ENCODE assay signal across 20 cellular contexts in the genomic region with DNA sequence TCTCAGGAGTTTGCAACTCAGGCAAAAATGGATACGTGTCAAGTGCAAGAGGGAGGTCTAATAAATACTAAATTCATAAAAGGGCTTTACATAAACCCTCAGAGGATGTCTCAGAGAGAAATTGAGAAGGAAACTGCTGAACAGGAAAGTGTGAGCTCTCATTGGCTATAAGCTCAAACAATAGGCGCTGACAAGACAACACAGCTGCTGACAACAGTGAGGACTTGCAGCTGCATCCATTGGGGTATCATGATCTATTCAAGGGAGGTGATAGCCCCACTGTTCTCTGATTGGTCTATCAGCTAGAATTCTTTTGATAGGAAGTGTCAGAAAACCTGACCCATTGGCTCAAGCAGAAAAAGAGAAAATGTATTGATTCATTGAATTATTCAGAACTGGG.
"Had no signal": no experiment of that assay in that cellular context is flagged by ENCODE, and none has a peak within 500 bp of the region (broad histone marks: within the 10 kb centered on the region; RNA-seq: fewer than 3 reads in every experiment).

No MANE protein-coding gene starts in this region.

- H3K36me3 ChIP-seq: esophagus squamous epithelium, gastrocnemius medialis, sigmoid colon, tibial artery had no signal

- DNase-seq: activated CD4-positive, alpha-beta T cell treated with anti-CD3 and anti-CD28 coated beads, Interleukin-2, amount 10 ng/mL, durations not matched to agents 7 days and 5 days; activated CD8-positive, alpha-beta T cell treated with anti-CD3 and anti-CD28 coated beads for 36 hours; activated gamma-delta T cell treated with Interleukin-2 at 50 U/mL for 16 hours; activated T-cell treated with anti-CD3 and anti-CD28 coated beads, Interleukin-2, amount 50 U/mL, for 1 hour; aorta; central memory CD4-positive, alpha-beta T cell; esophagus squamous epithelium; gastrocnemius medialis; islet precursor cell; left colon; mesenchymal stem cell; naive B cell; retina; sigmoid colon; stimulated activated CD4-positive, alpha-beta T cell treated with anti-CD3 and anti-CD28 coated beads, Interleukin-15, amount 100 ng/mL, for 24 hours; T-cell; tibial artery had no signal

- H3K9me3 ChIP-seq: esophagus squamous epithelium, gastrocnemius medialis, sigmoid colon, tibial artery had no signal

- H3K27me3 ChIP-seq: esophagus squamous epithelium, gastrocnemius medialis, sigmoid colon, tibial artery had no signal

- H3K4me1 ChIP-seq: esophagus squamous epithelium, sigmoid colon, tibial artery had no signal

- H3K4me3 ChIP-seq: esophagus squamous epithelium, gastrocnemius medialis, sigmoid colon, smooth muscle cell, tibial artery had no signal

- ATAC-seq: activated CD4-positive, CD25-positive, alpha-beta regulatory T cell treated with anti-CD3 and anti-CD28 coated beads, Interleukin-2, amount 50 U/mL, for 24 hours; activated CD8-positive, alpha-beta T cell treated with anti-CD3 and anti-CD28 coated beads for 36 hours; gastrocnemius medialis; left colon; stimulated activated memory B cell treated with anti-CD40 and anti-IgM and Interleukin-4, amounts not matched to agents 10 μg/mL and 1 μg/mL and 100 μg/mL, for 72 hours; T-cell had no signal
